In the genomic region with DNA sequence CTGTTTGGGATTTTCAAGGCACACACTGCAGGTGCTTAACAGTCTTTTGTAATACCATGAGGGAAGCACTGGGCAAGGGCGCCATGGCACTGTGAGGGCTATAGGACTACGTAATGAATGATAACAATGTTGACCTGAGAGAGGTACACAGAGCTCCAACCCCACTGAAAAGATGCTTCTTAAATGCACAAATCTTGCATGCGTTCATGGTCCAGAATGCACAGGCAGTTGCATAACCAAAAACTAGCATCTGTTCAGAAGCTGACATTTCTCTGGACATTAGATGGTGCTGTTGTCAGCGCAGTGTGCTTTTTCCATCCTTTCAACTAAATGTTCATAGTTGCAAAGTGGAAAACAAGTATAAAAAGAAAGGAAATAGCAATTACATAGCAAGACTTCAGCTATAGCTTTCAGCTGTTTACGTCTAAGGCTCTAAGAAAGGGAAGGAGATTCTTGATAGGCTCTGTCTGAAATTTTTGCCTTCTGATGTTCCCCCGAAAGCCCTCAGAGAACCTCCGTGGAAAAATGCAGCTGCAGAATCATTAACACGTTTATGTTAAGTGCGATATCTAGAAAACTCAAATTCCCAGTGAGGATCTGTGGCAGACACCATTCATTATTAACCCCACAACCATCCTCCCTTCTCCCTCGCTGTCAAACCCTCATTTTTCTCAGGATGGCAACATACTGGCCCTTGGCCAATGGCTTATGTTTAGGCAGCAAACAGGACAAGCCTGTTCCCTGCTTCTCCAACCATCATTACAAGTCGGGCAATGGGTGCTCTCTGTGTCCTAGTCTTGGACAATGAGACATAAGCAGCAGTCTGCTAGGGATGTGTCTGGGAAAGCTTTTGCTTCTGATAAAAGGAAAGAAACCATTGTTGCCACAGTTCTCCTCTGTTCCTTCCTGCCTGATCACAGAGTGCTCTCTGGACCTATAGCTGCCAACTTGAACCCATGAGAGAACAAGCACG, we compare ENCODE assay signal across 1 cellular context.
TF ChIP-seq lines count a peak whose summit lies in the region.

No MANE protein-coding gene starts in this region.

TF ChIP-seq in K562, 482 proteins besides CTCF, POLR2A, EP300 and RAD21 (continued from another document):
- TF ChIP-seq, protein P1, sequence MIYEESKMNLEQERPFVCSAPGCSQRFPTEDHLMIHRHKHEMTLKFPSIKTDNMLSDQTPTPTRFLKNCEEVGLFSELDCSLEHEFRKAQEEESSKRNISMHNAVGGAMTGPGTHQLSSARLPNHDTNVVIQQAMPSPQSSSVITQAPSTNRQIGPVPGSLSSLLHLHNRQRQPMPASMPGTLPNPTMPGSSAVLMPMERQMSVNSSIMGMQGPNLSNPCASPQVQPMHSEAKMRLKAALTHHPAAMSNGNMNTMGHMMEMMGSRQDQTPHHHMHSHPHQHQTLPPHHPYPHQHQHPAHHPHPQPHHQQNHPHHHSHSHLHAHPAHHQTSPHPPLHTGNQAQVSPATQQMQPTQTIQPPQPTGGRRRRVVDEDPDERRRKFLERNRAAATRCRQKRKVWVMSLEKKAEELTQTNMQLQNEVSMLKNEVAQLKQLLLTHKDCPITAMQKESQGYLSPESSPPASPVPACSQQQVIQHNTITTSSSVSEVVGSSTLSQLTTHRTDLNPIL (CRISPR knock-in tag; IDR thresholded peaks at IDR 0.05), result no peak
- TF ChIP-seq KLF16 (IDR thresholded peaks at IDR 0.05), result 0 out of 2 replicates have a peak, but pooled peaks have one; percentile 19
- no peak for TF ChIP-seq PTTG1 (tag; IDR thresholded peaks at IDR 0.05; ENCODE audit: low read depth)
- 0 out of 2 replicates have a peak, but pooled peaks have one; percentile 29 for TF ChIP-seq TEAD2 (tag; IDR thresholded peaks at IDR 0.05)
- TF ChIP-seq SNRNP70 (optimal IDR thresholded peaks at IDR 0.05; ENCODE audit: low read depth, low read length), result no peak
- TF ChIP-seq NFIC (IDR thresholded peaks at IDR 0.05), result peak; percentile 70
- TF ChIP-seq MYC (IDR thresholded peaks at IDR 0.05; ENCODE audit: low read depth, low read length), result peak; percentile 18; the same call in 1 of the 2 replicates
- TF ChIP-seq MYC (CRISPR knock-in tag; IDR thresholded peaks at IDR 0.05; ENCODE audit: borderline replicate concordance, low read depth), result no peak
- 0 out of 2 replicates have a peak, but pooled peaks have one; percentile 23 for TF ChIP-seq ELF1 (tag; IDR thresholded peaks at IDR 0.05)
- TF ChIP-seq ZBTB17 (CRISPR knock-in tag; IDR thresholded peaks at IDR 0.05), result 0 out of 2 replicates have a peak, but pooled peaks have one; percentile 37
- TF ChIP-seq, protein P2, sequence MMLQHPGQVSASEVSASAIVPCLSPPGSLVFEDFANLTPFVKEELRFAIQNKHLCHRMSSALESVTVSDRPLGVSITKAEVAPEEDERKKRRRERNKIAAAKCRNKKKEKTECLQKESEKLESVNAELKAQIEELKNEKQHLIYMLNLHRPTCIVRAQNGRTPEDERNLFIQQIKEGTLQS (IDR thresholded peaks at IDR 0.05), result peak; percentile 45; the same call in 1 of the 2 replicates
- TF ChIP-seq, protein P2 (CRISPR knock-in tag; conservative IDR thresholded peaks at IDR 0.05), result no peak
- peak; percentile 82 for TF ChIP-seq CEBPG (CRISPR knock-in tag; IDR thresholded peaks at IDR 0.05)
- TF ChIP-seq CEBPG (tag; conservative IDR thresholded peaks at IDR 0.05 in 1 of 2, IDR thresholded peaks at IDR 0.05 in 1 of 2), result peak; percentile 80 to 90
- peak in 1 of 2 experiments; percentile 77; a peak in 2 of 4 replicates for TF ChIP-seq RCOR1 (IDR thresholded peaks at IDR 0.05; ENCODE audit: borderline replicate concordance in 1 of 2, low read depth in 2 of 2, low read length in 2 of 2)
- TF ChIP-seq MTF1 (CRISPR knock-in tag; IDR thresholded peaks at IDR 0.05; ENCODE audit: borderline replicate concordance), result no peak
- TF ChIP-seq, protein P3, sequence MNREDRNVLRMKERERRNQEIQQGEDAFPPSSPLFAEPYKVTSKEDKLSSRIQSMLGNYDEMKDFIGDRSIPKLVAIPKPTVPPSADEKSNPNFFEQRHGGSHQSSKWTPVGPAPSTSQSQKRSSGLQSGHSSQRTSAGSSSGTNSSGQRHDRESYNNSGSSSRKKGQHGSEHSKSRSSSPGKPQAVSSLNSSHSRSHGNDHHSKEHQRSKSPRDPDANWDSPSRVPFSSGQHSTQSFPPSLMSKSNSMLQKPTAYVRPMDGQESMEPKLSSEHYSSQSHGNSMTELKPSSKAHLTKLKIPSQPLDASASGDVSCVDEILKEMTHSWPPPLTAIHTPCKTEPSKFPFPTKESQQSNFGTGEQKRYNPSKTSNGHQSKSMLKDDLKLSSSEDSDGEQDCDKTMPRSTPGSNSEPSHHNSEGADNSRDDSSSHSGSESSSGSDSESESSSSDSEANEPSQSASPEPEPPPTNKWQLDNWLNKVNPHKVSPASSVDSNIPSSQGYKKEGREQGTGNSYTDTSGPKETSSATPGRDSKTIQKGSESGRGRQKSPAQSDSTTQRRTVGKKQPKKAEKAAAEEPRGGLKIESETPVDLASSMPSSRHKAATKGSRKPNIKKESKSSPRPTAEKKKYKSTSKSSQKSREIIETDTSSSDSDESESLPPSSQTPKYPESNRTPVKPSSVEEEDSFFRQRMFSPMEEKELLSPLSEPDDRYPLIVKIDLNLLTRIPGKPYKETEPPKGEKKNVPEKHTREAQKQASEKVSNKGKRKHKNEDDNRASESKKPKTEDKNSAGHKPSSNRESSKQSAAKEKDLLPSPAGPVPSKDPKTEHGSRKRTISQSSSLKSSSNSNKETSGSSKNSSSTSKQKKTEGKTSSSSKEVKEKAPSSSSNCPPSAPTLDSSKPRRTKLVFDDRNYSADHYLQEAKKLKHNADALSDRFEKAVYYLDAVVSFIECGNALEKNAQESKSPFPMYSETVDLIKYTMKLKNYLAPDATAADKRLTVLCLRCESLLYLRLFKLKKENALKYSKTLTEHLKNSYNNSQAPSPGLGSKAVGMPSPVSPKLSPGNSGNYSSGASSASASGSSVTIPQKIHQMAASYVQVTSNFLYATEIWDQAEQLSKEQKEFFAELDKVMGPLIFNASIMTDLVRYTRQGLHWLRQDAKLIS (CRISPR knock-in tag; IDR thresholded peaks at IDR 0.05), result 0 out of 2 replicates have a peak, but pooled peaks have one; percentile 28
- TF ChIP-seq ZNF347 (CRISPR knock-in tag; IDR thresholded peaks at IDR 0.05; ENCODE audit: low read depth), result no peak
- no peak for TF ChIP-seq RHOXF2B (CRISPR knock-in tag; conservative IDR thresholded peaks at IDR 0.05)
- TF ChIP-seq KLF6 (CRISPR knock-in tag; IDR thresholded peaks at IDR 0.05; ENCODE audit: borderline replicate concordance), result no peak
- TF ChIP-seq LCOR (CRISPR knock-in tag; IDR thresholded peaks at IDR 0.05), result 0 out of 2 replicates have a peak, but pooled peaks have one; percentile 31
- TF ChIP-seq L3MBTL2 (IDR thresholded peaks at IDR 0.05), result no peak
- TF ChIP-seq ATF1 (CRISPR knock-in tag; IDR thresholded peaks at IDR 0.05), result no peak
- TF ChIP-seq ATF1 (tag; IDR thresholded peaks at IDR 0.05), result 0 out of 2 replicates have a peak, but pooled peaks have one; percentile 22
- TF ChIP-seq, protein P4, sequence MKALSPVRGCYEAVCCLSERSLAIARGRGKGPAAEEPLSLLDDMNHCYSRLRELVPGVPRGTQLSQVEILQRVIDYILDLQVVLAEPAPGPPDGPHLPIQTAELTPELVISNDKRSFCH (CRISPR knock-in tag; IDR thresholded peaks at IDR 0.05), result no peak
- TF ChIP-seq, protein P4 (tag; IDR thresholded peaks at IDR 0.05), result peak; percentile 35; the same call in 1 of the 2 replicates
- no peak for TF ChIP-seq ETV1 (tag; conservative IDR thresholded peaks at IDR 0.05; ENCODE audit: low read depth)
- peak; percentile 66 for TF ChIP-seq BRD9 (IDR thresholded peaks at IDR 0.05; ENCODE audit: low read depth, partially characterized antibody)
- TF ChIP-seq JUND (IDR thresholded peaks at IDR 0.05; ENCODE audit: borderline replicate concordance, low read depth, low read length), result no peak
- TF ChIP-seq JUND (tag; IDR thresholded peaks at IDR 0.05; ENCODE audit: borderline replicate concordance, low read depth, low read length), result peak; percentile 16; the same call in 1 of the 3 replicates
- no peak for TF ChIP-seq ETS2 (tag; IDR thresholded peaks at IDR 0.05; ENCODE audit: borderline replicate concordance, poor library complexity, severe bottlenecking)
- TF ChIP-seq CEBPB (tag; IDR thresholded peaks at IDR 0.05), result peak; percentile 96
- TF ChIP-seq, protein P5, sequence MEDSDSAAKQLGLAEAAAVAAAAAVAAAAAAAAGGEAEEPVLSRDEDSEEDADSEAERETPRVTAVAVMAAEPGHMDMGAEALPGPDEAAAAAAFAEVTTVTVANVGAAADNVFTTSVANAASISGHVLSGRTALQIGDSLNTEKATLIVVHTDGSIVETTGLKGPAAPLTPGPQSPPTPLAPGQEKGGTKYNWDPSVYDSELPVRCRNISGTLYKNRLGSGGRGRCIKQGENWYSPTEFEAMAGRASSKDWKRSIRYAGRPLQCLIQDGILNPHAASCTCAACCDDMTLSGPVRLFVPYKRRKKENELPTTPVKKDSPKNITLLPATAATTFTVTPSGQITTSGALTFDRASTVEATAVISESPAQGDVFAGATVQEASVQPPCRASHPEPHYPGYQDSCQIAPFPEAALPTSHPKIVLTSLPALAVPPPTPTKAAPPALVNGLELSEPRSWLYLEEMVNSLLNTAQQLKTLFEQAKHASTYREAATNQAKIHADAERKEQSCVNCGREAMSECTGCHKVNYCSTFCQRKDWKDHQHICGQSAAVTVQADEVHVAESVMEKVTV (CRISPR knock-in tag; IDR thresholded peaks at IDR 0.05), result peak; percentile 86
- TF ChIP-seq STAG1 (CRISPR knock-in tag; IDR thresholded peaks at IDR 0.05; ENCODE audit: borderline replicate concordance), result peak; percentile 93; the same call in 1 of the 2 replicates
- TF ChIP-seq ESRRA (IDR thresholded peaks at IDR 0.05; ENCODE audit: borderline replicate concordance, low read depth), result no peak
- no peak for TF ChIP-seq NCOA2 (IDR thresholded peaks at IDR 0.05; ENCODE audit: partially characterized antibody in 2 of 2)
- peak; percentile 61; the same call in 1 of the 2 replicates for TF ChIP-seq CTBP1 (IDR thresholded peaks at IDR 0.05; ENCODE audit: borderline replicate concordance)
- TF ChIP-seq SMC3 (conservative IDR thresholded peaks at IDR 0.05; ENCODE audit: insufficient read depth, low read depth, low read length), result peak; percentile 57; the same call in 1 of the 2 replicates
- TF ChIP-seq, protein P6, sequence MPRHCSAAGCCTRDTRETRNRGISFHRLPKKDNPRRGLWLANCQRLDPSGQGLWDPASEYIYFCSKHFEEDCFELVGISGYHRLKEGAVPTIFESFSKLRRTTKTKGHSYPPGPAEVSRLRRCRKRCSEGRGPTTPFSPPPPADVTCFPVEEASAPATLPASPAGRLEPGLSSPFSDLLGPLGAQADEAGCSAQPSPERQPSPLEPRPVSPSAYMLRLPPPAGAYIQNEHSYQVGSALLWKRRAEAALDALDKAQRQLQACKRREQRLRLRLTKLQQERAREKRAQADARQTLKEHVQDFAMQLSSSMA (CRISPR knock-in tag; IDR thresholded peaks at IDR 0.05), result no peak
- TF ChIP-seq ASH1L (IDR thresholded peaks at IDR 0.05; ENCODE audit: borderline replicate concordance, low read depth, partially characterized antibody), result no peak
- TF ChIP-seq TEAD4 (IDR thresholded peaks at IDR 0.05; ENCODE audit: low read length), result peak; percentile 33; the same call in 1 of the 2 replicates
- no peak for TF ChIP-seq TEAD4 (CRISPR knock-in tag; IDR thresholded peaks at IDR 0.05; ENCODE audit: borderline replicate concordance)
- TF ChIP-seq TEAD1 (CRISPR knock-in tag; IDR thresholded peaks at IDR 0.05), result peak in 1 of 2 experiments; percentile 76; a peak in 2 of 4 replicates
- no peak for TF ChIP-seq HNRNPL (IDR thresholded peaks at IDR 0.05; ENCODE audit: low read depth, low read length)
- 0 out of 2 replicates have a peak, but pooled peaks have one; percentile 27 for TF ChIP-seq ATF7 (IDR thresholded peaks at IDR 0.05)
- TF ChIP-seq POLR3A (IDR thresholded peaks at IDR 0.05; ENCODE audit: borderline replicate concordance, extremely low read depth, insufficient read depth, insufficient read length), result no peak
- TF ChIP-seq KLF13 (tag; IDR thresholded peaks at IDR 0.05; ENCODE audit: borderline replicate concordance, low read depth), result no peak
